8 cellular contexts compared by ENCODE assay signal in the genomic region with DNA sequence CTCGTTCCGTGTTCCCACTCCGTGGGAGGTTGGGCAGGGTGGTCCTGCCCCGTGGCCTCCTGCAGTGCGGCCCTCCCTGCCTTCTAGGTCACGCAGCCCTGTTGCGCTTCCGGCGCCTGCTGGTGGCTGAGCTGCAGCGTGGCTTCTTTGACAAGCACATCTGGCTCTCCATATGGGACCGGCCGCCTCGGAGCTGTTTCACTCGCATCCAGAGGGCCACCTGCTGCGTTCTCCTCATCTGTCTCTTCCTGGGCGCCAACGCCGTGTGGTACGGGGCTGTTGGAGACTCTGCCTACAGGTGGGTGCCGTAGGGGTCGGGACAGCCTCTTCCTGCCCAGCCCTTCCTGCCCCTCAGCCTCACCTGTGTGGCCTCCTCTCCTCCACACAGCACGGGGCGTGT. TPM values are rescaled to one million over a fixed set of nuclear protein-coding genes. Genes with fewer than 3 reads are reported as not detected.
A peak's percentile ranks its signal among the peaks of the same experiment; 100 is the strongest.
DNase-seq lines count a peak whose midpoint lies in the region; ATAC-seq, FAIRE-seq and TF ChIP-seq lines count a peak whose summit lies in the region.
"Not testable (repeated sequence)": the region's sequence is repeated elsewhere in the genome, so short reads cannot be mapped to it uniquely, and the experiment has no call there.

No MANE protein-coding gene starts in this region.

- POLR2A ChIA-PET in MCF 10A (lab: Yijun Ruan, JAX) = not testable (repeated sequence)

- H3K36me3 ChIP-seq in BE2C; WERI-Rb-1; kidney (ENCODE audit: control insufficient read depth in 1 of 2, insufficient read depth in 2 of 2, low read length in 2 of 2); pancreas; aorta (ENCODE audit: control insufficient read depth in 1 of 2, insufficient read depth in 2 of 2, low read length in 1 of 2): not testable (repeated sequence)

- H3K27ac ChIP-seq in WERI-Rb-1; kidney (ENCODE audit: low read depth in 2 of 2, low read length in 2 of 2); pancreas; aorta (ENCODE audit: low read depth in 1 of 2, low read length in 2 of 2): not testable (repeated sequence)

- TSS peak; percentile 41 for BruUV-seq in MCF 10A (replicated peaks; lab: Mats Ljungman, UMichigan)

- DNase-seq in BE2C = peak; percentile 1
- DNase-seq in WERI-Rb-1 = peak; percentile 16
- DNase-seq in MCF 10A (ENCODE audit: unreplicated experiment) = not testable (repeated sequence)
- peak; percentile 17 for DNase-seq in cardiac septum (ENCODE audit: low spot score)
- peak; percentile 58 for DNase-seq in kidney
- peak in 4 of 6 donors; percentile 1 to 33 (median 22) for DNase-seq in pancreas
- DNase-seq in stimulated activated CD8-positive, alpha-beta memory T cell treated with anti-CD3 and anti-CD28 coated beads, Interleukin-4, amount 100 ng/mL, for 48 hours = peak; percentile 6
- peak; percentile 43 to 75 for DNase-seq in aorta

- H3K36me3 Mint-ChIP-seq in MCF 10A (ENCODE audit: insufficient read depth, unreplicated experiment) = not testable (repeated sequence)

- H3K9ac ChIP-seq in kidney (ENCODE audit: low read length in 2 of 2) = not testable (repeated sequence)

- CTCF ChIA-PET in MCF 10A (lab: Yijun Ruan, JAX) = not testable (repeated sequence)

- TF ChIP-seq CTCF in BE2C (IDR thresholded peaks at IDR 0.05; ENCODE audit: low read depth, low read length); WERI-Rb-1 (IDR thresholded peaks at IDR 0.05; ENCODE audit: low read depth, low read length); MCF 10A (IDR thresholded peaks at IDR 0.05; ENCODE audit: unreplicated experiment); kidney (IDR thresholded peaks at IDR 0.05; ENCODE audit: borderline replicate concordance, extremely low read depth, insufficient read depth); pancreas (IDR thresholded peaks at IDR 0.05): not testable (repeated sequence)

- not testable (repeated sequence) for H3K9me3 ChIP-seq in BE2C; WERI-Rb-1 (ENCODE audit: severe bottlenecking); kidney (ENCODE audit: control insufficient read depth in 1 of 2, low read length in 2 of 2); pancreas; aorta (ENCODE audit: control insufficient read depth, low read length)

- H3K4me1 Mint-ChIP-seq in MCF 10A (ENCODE audit: insufficient read depth, unreplicated experiment) = not testable (repeated sequence)

- intact Hi-C loops in MCF 10A (cut with micrococcal nuclease); cardiac septum (cut with DNase I); kidney (cut with DNase I); pancreas (cut with DNase I); aorta (cut with DNase I): not testable (repeated sequence)

- H3K27me3 ChIP-seq in BE2C; WERI-Rb-1 (ENCODE audit: insufficient read depth, low read depth, severe bottlenecking); pancreas; aorta (ENCODE audit: control insufficient read depth in 1 of 2, insufficient read depth in 2 of 2, low read length in 1 of 2): not testable (repeated sequence)

- H3K4me3 Mint-ChIP-seq in MCF 10A (ENCODE audit: unreplicated experiment) = not testable (repeated sequence)

- H3K27me3 Mint-ChIP-seq in MCF 10A (ENCODE audit: insufficient read depth, unreplicated experiment) = not testable (repeated sequence)

- FAIRE-seq in kidney (lab: Jason Lieb, UNC); pancreas (lab: Jason Lieb, UNC): not testable (repeated sequence)

- H3K4me3 ChIP-seq in BE2C (ENCODE audit: low read depth, low read length); WERI-Rb-1 (ENCODE audit: low read depth, low read length); kidney (ENCODE audit: low read length in 2 of 2); pancreas; aorta (ENCODE audit: low read length in 2 of 2): not testable (repeated sequence)

- not testable (repeated sequence) for H3K27ac Mint-ChIP-seq in MCF 10A (ENCODE audit: low read depth, unreplicated experiment)

- WGBS in pancreas, 2 donors = 89 to 98% methylated on average over 3 to 13 of the region's 23 CpGs
- WGBS in aorta, 2 donors = 91 to 92% methylated on average over 8 to 13 of the region's 23 CpGs

- not testable (repeated sequence) for H3K9me3 Mint-ChIP-seq in MCF 10A (ENCODE audit: unreplicated experiment)

- not testable (repeated sequence) for H3K4me1 ChIP-seq in BE2C; kidney (ENCODE audit: control insufficient read depth in 1 of 2, insufficient read depth in 1 of 2, low read depth in 1 of 2, low read length in 2 of 2); pancreas; aorta (ENCODE audit: control insufficient read depth in 1 of 2, insufficient read depth in 2 of 2, low read length in 2 of 2)

- ATAC-seq in pancreas; aorta (ENCODE audit: low FRiP score): not testable (repeated sequence)

RNA-seq across cellular contexts. Expression of a gene that starts 47.5 kb away (rescaled TPM):
- 3.1 TPM for polyA plus RNA-seq in BE2C (2012; ENCODE audit: insufficient read depth, insufficient read length, low read depth)
- total RNA-seq in MCF 10A (2022) (19.5 and 20.1 TPM in 2 replicates), cardiac septum (5.5 TPM), kidney (9.0 TPM), pancreas (1 to 10 TPM; 1.6 to 6.6 (median 3.8) TPM), aorta (10 to 100 TPM in 1 of 2 donors, 1 to 10 TPM in 1; 7.5 to 25.3 TPM)
- polyA plus RNA-seq in kidney (ENCODE audit: insufficient read depth, low read depth, low replicate concordance) (7.2 TPM), pancreas (10 to 100 TPM; 35.4 to 47.1 TPM), aorta (10 to 100 TPM in 1 of 2 donors, not detected in 1; 13.9 TPM)
